Comparison of ENCODE assay signal across 1 cellular context in the genomic region with DNA sequence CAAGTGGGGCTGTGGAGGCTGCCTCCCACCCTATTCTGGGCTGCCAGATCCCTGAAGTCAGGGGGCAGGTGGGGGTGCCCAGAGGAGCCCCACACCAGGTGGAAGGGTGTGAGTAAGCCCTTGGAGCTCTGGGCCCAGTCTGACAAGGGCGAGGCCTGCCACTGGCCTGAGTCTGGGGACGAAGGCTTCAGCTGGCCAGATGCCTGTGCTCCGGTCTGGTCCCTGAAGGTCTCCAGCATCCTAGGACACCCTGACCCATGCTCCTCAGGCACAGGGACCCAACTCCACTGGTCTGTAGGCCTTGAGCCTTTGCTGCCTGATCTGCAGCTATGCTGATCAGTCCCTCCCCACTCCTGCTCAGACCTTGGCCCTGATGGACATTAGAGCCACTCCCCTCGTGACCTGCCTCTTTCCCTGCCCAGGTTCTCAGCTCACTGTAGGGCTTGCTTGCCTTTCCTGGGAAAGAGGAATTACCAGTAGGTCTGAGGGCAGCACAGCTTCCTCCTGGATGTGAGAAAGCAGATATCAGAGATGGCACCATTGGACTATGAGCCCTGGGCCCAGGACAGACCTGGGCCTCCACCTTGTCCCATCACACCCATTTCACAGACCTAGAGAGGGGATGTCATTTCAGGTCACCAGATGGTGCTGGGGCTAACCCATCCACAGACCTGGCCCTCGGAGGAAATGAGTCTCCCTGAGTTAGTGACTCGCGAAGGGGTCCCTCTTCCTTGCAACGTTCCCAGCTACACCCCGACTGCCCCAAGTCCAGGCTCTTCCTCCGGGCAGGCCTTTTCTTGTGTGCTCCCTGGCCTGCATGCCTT.
TF ChIP-seq lines count a peak whose summit lies in the region.

No MANE protein-coding gene starts in this region.

TF ChIP-seq in GM23338, 12 proteins besides CTCF, POLR2A, EP300 and RAD21 (continued from another document):
- TF ChIP-seq ZNF462 (CRISPR knock-in tag; IDR thresholded peaks at IDR 0.05): no peak
- TF ChIP-seq POLR2AphosphoS5 (IDR thresholded peaks at IDR 0.05; ENCODE audit: low read depth): no peak
- no peak for TF ChIP-seq NANOG (IDR thresholded peaks at IDR 0.05; ENCODE audit: borderline replicate concordance)
- TF ChIP-seq EZH2 (IDR thresholded peaks at IDR 0.05; ENCODE audit: low read depth, unreplicated experiment): no peak
- TF ChIP-seq EZH2phosphoT487 (IDR thresholded peaks at IDR 0.05; ENCODE audit: unreplicated experiment): no peak
- TF ChIP-seq REST (IDR thresholded peaks at IDR 0.05; ENCODE audit: unreplicated experiment): no peak
- TF ChIP-seq, protein P1, sequence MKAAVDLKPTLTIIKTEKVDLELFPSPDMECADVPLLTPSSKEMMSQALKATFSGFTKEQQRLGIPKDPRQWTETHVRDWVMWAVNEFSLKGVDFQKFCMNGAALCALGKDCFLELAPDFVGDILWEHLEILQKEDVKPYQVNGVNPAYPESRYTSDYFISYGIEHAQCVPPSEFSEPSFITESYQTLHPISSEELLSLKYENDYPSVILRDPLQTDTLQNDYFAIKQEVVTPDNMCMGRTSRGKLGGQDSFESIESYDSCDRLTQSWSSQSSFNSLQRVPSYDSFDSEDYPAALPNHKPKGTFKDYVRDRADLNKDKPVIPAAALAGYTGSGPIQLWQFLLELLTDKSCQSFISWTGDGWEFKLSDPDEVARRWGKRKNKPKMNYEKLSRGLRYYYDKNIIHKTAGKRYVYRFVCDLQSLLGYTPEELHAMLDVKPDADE (IDR thresholded peaks at IDR 0.05): no peak
